In the genomic region with DNA sequence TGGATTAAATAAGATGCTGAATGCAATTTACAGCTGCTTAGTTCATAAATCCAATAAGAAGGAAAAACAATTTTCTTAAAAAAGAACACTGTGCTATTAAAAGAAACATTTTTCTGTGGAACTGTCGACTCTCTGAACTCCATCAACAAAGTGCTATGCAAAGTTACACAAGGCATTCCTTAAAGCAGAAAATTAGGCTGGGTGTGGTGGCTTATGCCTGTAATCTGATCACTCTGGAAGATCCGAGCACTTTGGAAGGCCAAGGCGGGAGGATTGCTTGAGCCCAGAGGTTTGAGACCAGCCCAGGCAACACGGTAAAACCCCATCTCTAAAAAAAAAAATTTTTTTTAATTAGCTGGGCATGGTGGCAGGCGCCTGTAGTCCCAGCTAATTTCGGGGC, we compare ENCODE assay signal across 19 cellular contexts.
"Had no signal": no experiment of that assay in that cellular context is flagged by ENCODE, and none has a peak within 500 bp of the region (broad histone marks: within the 10 kb centered on the region; RNA-seq: fewer than 3 reads in every experiment).

No MANE protein-coding gene starts in this region.

- H3K4me3 ChIP-seq: heart left ventricle, pancreas, psoas muscle, right atrium auricular region, uterus had no signal

- H3K36me3 ChIP-seq: uterus had no signal

- H3K4me1 ChIP-seq: heart left ventricle, pancreas, psoas muscle, right atrium auricular region, uterus had no signal

- FAIRE-seq: pancreas had no signal

- H3K27me3 ChIP-seq: heart left ventricle, pancreas, right atrium auricular region, uterus had no signal

- H3K9me3 ChIP-seq: heart left ventricle, pancreas, psoas muscle, right atrium auricular region, uterus had no signal

- DNase-seq: activated CD4-positive, alpha-beta T cell treated with anti-CD3 and anti-CD28 coated beads for 1 hour; activated naive CD8-positive, alpha-beta T cell treated with anti-CD3 and anti-CD28 coated beads, Interleukin-2, amount 10 ng/mL, durations not matched to agents 7 days and 5 days; activated T-cell treated with anti-CD3 and anti-CD28 coated beads, Interleukin-2, amount 50 U/mL, for 1 hour; amygdala; cerebellar nuclear complex; dermis blood vessel endothelial cell; effector CD8-positive, alpha-beta T cell; heart left ventricle; islet precursor cell; left cardiac atrium; midbrain; natural killer cell; pancreas; psoas muscle; stimulated activated CD4-positive, alpha-beta T cell treated with anti-CD3 and anti-CD28 coated beads, Interleukin-4, amount 100 ng/mL, for 4 hours; T-cell; trophoblast cell; uterus had no signal
